In the genomic region with DNA sequence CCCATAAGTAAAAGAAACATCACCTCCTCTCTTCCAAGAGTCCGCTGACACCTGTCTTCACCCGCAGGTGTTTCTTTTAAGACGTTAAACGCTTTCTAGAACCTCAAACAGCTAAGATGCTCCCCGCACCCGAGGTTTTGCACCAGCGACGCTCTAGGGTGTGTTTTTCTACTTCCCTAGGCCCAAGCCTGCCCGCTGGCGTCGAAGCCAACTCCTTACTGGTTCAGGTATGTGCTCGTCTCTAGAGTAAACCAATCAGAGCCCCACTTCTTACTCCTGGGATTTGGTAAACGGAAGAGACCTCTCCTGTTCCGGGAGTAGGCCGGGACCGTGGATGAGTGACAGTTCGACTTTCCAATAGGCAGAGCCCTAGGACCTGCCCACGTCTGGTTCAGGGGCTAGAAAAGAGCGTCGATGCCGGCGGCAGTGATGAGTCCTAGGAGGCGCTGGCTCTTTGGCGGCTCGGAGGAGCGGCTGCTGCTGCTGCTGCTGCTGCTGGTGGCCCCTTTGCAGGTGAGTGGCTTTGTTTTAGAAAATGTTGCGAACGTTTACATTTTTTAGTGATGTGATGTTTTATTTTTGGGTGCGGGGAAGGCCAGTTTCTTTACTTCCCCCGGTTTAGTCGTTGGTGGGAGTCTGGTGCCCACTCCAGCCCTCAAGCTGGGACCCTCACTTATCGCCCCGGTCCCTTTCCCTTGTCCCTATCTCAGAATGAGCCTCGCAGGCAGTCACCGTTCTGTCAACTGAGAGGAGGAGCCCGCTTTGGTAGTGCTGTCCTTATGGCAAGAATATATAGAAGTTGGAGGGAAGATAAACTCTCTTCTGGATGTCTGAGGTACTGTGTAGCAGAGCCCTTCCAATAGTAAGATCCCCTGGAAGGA, we compare ENCODE assay signal across 1 cellular context.
TF ChIP-seq lines count a peak whose summit lies in the region.

Gene BPGM (plus strand): TSS at position 429 of the 881 bp plus-strand sequence. CDS start 14,655 bp downstream, outside the sequence.

TF ChIP-seq in K562, 482 proteins besides CTCF, POLR2A, EP300 and RAD21 (continued from another document and continues in another):
- TF ChIP-seq ZNF318 (IDR thresholded peaks at IDR 0.05; ENCODE audit: borderline replicate concordance in 1 of 2, low read depth in 1 of 2) (no peak; a peak in 1 of 4 replicates), ZNF121 (CRISPR knock-in tag; conservative IDR thresholded peaks at IDR 0.05) (no peak), L3MBTL2 (IDR thresholded peaks at IDR 0.05) (peak; percentile 66; the same call in 1 of the 2 replicates), ZFPM2 (CRISPR knock-in tag; IDR thresholded peaks at IDR 0.05) (no peak), ZNF277 (CRISPR knock-in tag; IDR thresholded peaks at IDR 0.05; ENCODE audit: borderline replicate concordance) (no peak), ZNF830 (CRISPR knock-in tag; IDR thresholded peaks at IDR 0.05) (0 out of 2 replicates have a peak, but pooled peaks have one; percentile 9), CSDE1 (IDR thresholded peaks at IDR 0.05) (peak in 1 of 2 experiments; percentile 77; a peak in 2 of 4 replicates), SREBF1 (IDR thresholded peaks at IDR 0.05; ENCODE audit: borderline replicate concordance, low read depth, low read length) (no peak), MCM7 (IDR thresholded peaks at IDR 0.05) (no peak), MEIS2 (IDR thresholded peaks at IDR 0.05; ENCODE audit: partially characterized antibody) (peak; percentile 55), ZNF212 (CRISPR knock-in tag; IDR thresholded peaks at IDR 0.05) (no peak), XRCC3 (IDR thresholded peaks at IDR 0.05) (no peak), ZNF324 (CRISPR knock-in tag; IDR thresholded peaks at IDR 0.05) (no peak), MEF2D (tag; conservative IDR thresholded peaks at IDR 0.05; ENCODE audit: low read depth) (no peak), NR2F6 (CRISPR knock-in tag; IDR thresholded peaks at IDR 0.05) (no peak), ARID3A (IDR thresholded peaks at IDR 0.05; ENCODE audit: borderline replicate concordance, low read depth, low read length) (peak; percentile 90; the same call in 1 of the 2 replicates), ZNF707 (CRISPR knock-in tag; conservative IDR thresholded peaks at IDR 0.05) (no peak), MGA (IDR thresholded peaks at IDR 0.05) (no peak), DDX20 (tag; IDR thresholded peaks at IDR 0.05; ENCODE audit: low read depth) (no peak), C11orf30 (IDR thresholded peaks at IDR 0.05; ENCODE audit: low read depth) (peak; percentile 90), ILF3 (IDR thresholded peaks at IDR 0.05; ENCODE audit: borderline replicate concordance) (peak; percentile 55; the same call in 1 of the 2 replicates)
- TF ChIP-seq, protein P1, sequence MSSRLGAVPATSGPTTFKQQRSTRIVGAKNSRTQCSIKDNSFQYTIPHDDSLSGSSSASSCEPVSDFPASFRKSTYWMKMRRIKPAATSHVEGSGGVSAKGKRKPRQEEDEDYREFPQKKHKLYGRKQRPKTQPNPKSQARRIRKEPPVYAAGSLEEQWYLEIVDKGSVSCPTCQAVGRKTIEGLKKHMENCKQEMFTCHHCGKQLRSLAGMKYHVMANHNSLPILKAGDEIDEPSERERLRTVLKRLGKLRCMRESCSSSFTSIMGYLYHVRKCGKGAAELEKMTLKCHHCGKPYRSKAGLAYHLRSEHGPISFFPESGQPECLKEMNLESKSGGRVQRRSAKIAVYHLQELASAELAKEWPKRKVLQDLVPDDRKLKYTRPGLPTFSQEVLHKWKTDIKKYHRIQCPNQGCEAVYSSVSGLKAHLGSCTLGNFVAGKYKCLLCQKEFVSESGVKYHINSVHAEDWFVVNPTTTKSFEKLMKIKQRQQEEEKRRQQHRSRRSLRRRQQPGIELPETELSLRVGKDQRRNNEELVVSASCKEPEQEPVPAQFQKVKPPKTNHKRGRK (tag; IDR thresholded peaks at IDR 0.05) = no peak
